Comparison of ENCODE assay signal across 29 cellular contexts in genomic region chr11:64289011-64289564, GRCh38. TPM values are rescaled to one million over a fixed set of nuclear protein-coding genes. Genes with fewer than 3 reads are reported as not detected.
"Had no signal": no experiment of that assay in that cellular context is flagged by ENCODE, and none has a peak within 500 bp of the region (broad histone marks: within the 10 kb centered on the region; RNA-seq: fewer than 3 reads in every experiment).

No MANE protein-coding gene starts in this region.

- DNase-seq: activated CD4-positive, alpha-beta T cell treated with anti-CD3 and anti-CD28 coated beads for 4 hours; activated CD8-positive, alpha-beta memory T cell treated with anti-CD3 and anti-CD28 coated beads, Interleukin-2, amount 50 U/mL, for 4 hours; activated CD8-positive, alpha-beta T cell treated with anti-CD3 and anti-CD28 coated beads for 36 hours; activated naive CD8-positive, alpha-beta T cell treated with anti-CD3 and anti-CD28 coated beads, Interleukin-2, amount 50 U/mL, for 24 hours; amniotic stem cell; body of pancreas; IMR-90; KG1; NCI-H1092; NCI-H1417; NCI-H2029; NCI-H2107; NCI-H2171 treated with DMSO at 0.1 percent for 48 hours; NCI-H226; NCI-H526 treated with DMSO at 0.1 percent for 48 hours; NCI-H82; OCI-M1; RPMI8226; SHP77; SW 1271 had no signal

- ATAC-seq: activated CD4-positive, CD25-positive, alpha-beta regulatory T cell treated with anti-CD3 and anti-CD28 coated beads, Interleukin-2, amount 50 U/mL, for 24 hours; activated CD8-positive, alpha-beta T cell treated with anti-CD3 and anti-CD28 coated beads for 36 hours; activated naive CD4-positive, alpha-beta T cell treated with anti-CD3 and anti-CD28 coated beads, Interleukin-2, amount 50 U/mL, for 72 hours; activated naive CD8-positive, alpha-beta T cell treated with anti-CD3 and anti-CD28 coated beads, Interleukin-2, amount 50 U/mL, for 24 hours; body of pancreas; Panc1; SK-N-SH treated with all-trans-retinoic acid at 6 μM for 48 hours had no signal

- H3K27ac Mint-ChIP-seq: activated CD8-positive, alpha-beta T cell treated with anti-CD3 and anti-CD28 coated beads for 36 hours; activated naive CD4-positive, alpha-beta T cell treated with anti-CD3 and anti-CD28 coated beads, Interleukin-2, amount 50 U/mL, for 72 hours; activated naive CD8-positive, alpha-beta T cell treated with anti-CD3 and anti-CD28 coated beads, Interleukin-2, amount 50 U/mL, for 24 hours had no signal

- H3K9me3 Mint-ChIP-seq: activated CD8-positive, alpha-beta T cell treated with anti-CD3 and anti-CD28 coated beads for 36 hours; activated naive CD4-positive, alpha-beta T cell treated with anti-CD3 and anti-CD28 coated beads, Interleukin-2, amount 50 U/mL, for 72 hours; activated naive CD8-positive, alpha-beta T cell treated with anti-CD3 and anti-CD28 coated beads, Interleukin-2, amount 50 U/mL, for 24 hours had no signal

- H3K9me3 ChIP-seq: ascending aorta, body of pancreas had no signal

- H3K4me3 Mint-ChIP-seq: activated CD8-positive, alpha-beta T cell treated with anti-CD3 and anti-CD28 coated beads for 36 hours; activated naive CD8-positive, alpha-beta T cell treated with anti-CD3 and anti-CD28 coated beads, Interleukin-2, amount 50 U/mL, for 24 hours had no signal

RNA-seq across cellular contexts. Expression of gene KCNK4, which starts 2.0 kb away (rescaled TPM):
- total RNA-seq: ascending aorta, body of pancreas, IMR-90, LHCN-M2, SJSA1 had no signal

RNA-seq across cellular contexts. Expression of gene CATSPERZ, which starts 11.1 kb away (rescaled TPM):
- total RNA-seq: ascending aorta; IMR-90; M059J; SJSA1; T-helper 1 cell treated with Interleukin-12 subunit alpha and Interleukin-12 subunit beta and Interleukin-4 antibody, amounts not matched to agents 30 ng/mL and 1 ng/mL, for 36 hours had no signal
